In the genomic region with DNA sequence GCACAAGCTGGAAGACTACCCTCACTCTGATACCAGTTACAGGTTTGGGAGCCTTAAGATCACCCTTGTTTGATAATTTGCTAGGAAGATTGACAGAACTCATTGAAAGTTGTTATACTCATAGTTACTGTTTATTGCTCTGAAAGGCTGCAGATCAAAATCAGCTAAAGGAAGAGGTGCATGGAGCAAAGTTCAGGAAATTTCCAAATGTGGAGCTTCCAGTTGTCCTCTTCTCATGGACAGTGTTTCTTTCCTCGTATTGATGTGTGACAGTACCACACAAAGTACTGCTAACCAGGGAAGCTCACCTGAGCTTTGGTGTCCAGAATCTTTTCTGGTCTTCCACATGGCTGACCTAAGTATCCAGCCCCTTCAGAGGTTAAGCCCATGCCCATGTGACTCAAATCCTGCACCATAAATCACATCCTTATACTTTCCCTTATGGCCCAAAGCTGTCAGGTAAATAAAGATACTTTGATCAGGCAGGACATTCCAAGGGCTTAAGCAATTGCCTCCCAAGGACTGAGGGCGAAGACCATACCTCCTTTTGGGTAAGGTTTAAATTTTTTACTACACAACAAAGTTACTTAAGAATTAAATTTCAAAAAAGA, we compare ENCODE assay signal across 14 cellular contexts. TPM values are rescaled to one million over a fixed set of nuclear protein-coding genes. Genes with fewer than 3 reads are reported as not detected.
DNase-seq lines count a peak whose midpoint lies in the region; ATAC-seq and TF ChIP-seq lines count a peak whose summit lies in the region.
"Had no signal": no experiment of that assay in that cellular context is flagged by ENCODE, and none has a peak within 500 bp of the region (broad histone marks: within the 10 kb centered on the region; RNA-seq: fewer than 3 reads in every experiment).

No MANE protein-coding gene starts in this region.

- ATAC-seq in T-helper 17 cell (no peak), left colon (peak; percentile 45), mucosa of descending colon (peak; percentile 31), GM21526 (IDR thresholded peaks at IDR 0.05; ENCODE audit: low FRiP score, unreplicated experiment) (no peak)

- H3K4me1 Mint-ChIP-seq in activated naive CD8-positive, alpha-beta T cell (ENCODE audit: low read depth) = peaks cover 62% of the 10 kb centered on the region
- H3K4me1 Mint-ChIP-seq in activated naive CD8-positive, alpha-beta T cell treated with anti-CD3 and anti-CD28 coated beads for 36 hours = peaks cover 60% of the 10 kb centered on the region
- H3K4me1 Mint-ChIP-seq in T-helper 17 cell = peaks cover 24% of the 10 kb centered on the region
- H3K4me1 Mint-ChIP-seq in activated T-helper 1 cell treated with anti-CD3 and anti-CD28 coated beads, Interleukin-12 subunit alpha, Interleukin-12 subunit beta, Interleukin-2, Interleukin-4 antibody, amounts not matched to agents 30 ng/mL and 10 ng/mL and 1 ng/mL, durations not matched to agents 14 hours and 24 hours and 36 hours (ENCODE audit: low read depth) = peaks cover 64% of the 10 kb centered on the region

- no peaks in the 10 kb centered on the region for H3K9me3 Mint-ChIP-seq in activated naive CD8-positive, alpha-beta T cell (ENCODE audit: low read depth)
- H3K9me3 Mint-ChIP-seq in activated naive CD8-positive, alpha-beta T cell treated with anti-CD3 and anti-CD28 coated beads for 36 hours = peaks cover 3% of the 10 kb centered on the region
- no peaks in the 10 kb centered on the region for H3K9me3 Mint-ChIP-seq in activated T-helper 1 cell treated with anti-CD3 and anti-CD28 coated beads, Interleukin-12 subunit alpha, Interleukin-12 subunit beta, Interleukin-2, Interleukin-4 antibody, amounts not matched to agents 30 ng/mL and 10 ng/mL and 1 ng/mL, durations not matched to agents 14 hours and 24 hours and 36 hours
- H3K9me3 Mint-ChIP-seq: CD4-positive, alpha-beta memory T cell had no signal

- H3K27ac Mint-ChIP-seq in activated naive CD8-positive, alpha-beta T cell = peak overlapping the region; percentile 16
- no peak overlapping the region for H3K27ac Mint-ChIP-seq in activated naive CD8-positive, alpha-beta T cell treated with anti-CD3 and anti-CD28 coated beads for 36 hours
- H3K27ac Mint-ChIP-seq in T-helper 17 cell = peak overlapping the region; percentile 14
- H3K27ac Mint-ChIP-seq in activated T-helper 1 cell treated with anti-CD3 and anti-CD28 coated beads, Interleukin-12 subunit alpha, Interleukin-12 subunit beta, Interleukin-2, Interleukin-4 antibody, amounts not matched to agents 30 ng/mL and 10 ng/mL and 1 ng/mL, durations not matched to agents 14 hours and 24 hours and 36 hours = no peak overlapping the region

- H3K4me1 ChIP-seq in mucosa of descending colon (ENCODE audit: low read depth) = no peaks in the 10 kb centered on the region
- H3K4me1 ChIP-seq: BE2C had no signal

- H3K4me3 ChIP-seq in mucosa of descending colon = no peak overlapping the region
- H3K4me3 ChIP-seq: HAP-1 had no signal

- H3K9me3 ChIP-seq in T-helper 17 cell (ENCODE audit: control insufficient read depth, low read length, poor library complexity, severe bottlenecking) (no peaks in the 10 kb centered on the region), mucosa of descending colon (no peaks in the 10 kb centered on the region)
- H3K9me3 ChIP-seq: BE2C, HAP-1 had no signal

- no peak for DNase-seq in activated naive CD8-positive, alpha-beta T cell treated with anti-CD3 and anti-CD28 coated beads for 36 hours
- DNase-seq in T-helper 17 cell = no peak
- DNase-seq in left colon = no peak
- no peak for DNase-seq in mucosa of descending colon
- DNase-seq in NCI-H146 (lab: John Stamatoyannopoulos, UW) = no peak
- DNase-seq in activated T-helper 1 cell treated with anti-CD3 and anti-CD28 coated beads, Interleukin-12 subunit alpha, Interleukin-12 subunit beta, Interleukin-2, Interleukin-4 antibody, amounts not matched to agents 30 ng/mL and 10 ng/mL and 1 ng/mL, durations not matched to agents 14 hours and 24 hours and 36 hours (ENCODE audit: low spot score) = no peak
- DNase-seq: BE2C; CD4-positive, alpha-beta memory T cell; COR-L47; DND-41; GDM1 had no signal

- intact Hi-C loops in left colon (cut with DNase I, micrococcal nuclease) (no loop called here), mucosa of descending colon (cut with DNase I, micrococcal nuclease) (no loop called here)
- intact Hi-C loops in activated T-helper 1 cell treated with anti-CD3 and anti-CD28 coated beads, Interleukin-12 subunit alpha, Interleukin-12 subunit beta, Interleukin-2, Interleukin-4 antibody, amounts not matched to agents 30 ng/mL and 10 ng/mL and 1 ng/mL, durations not matched to agents 14 hours and 24 hours and 36 hours (cut with micrococcal nuclease) = no loop called here

- no peaks in the 10 kb centered on the region for H3K27me3 Mint-ChIP-seq in activated naive CD8-positive, alpha-beta T cell
- no peaks in the 10 kb centered on the region for H3K27me3 Mint-ChIP-seq in activated naive CD8-positive, alpha-beta T cell treated with anti-CD3 and anti-CD28 coated beads for 36 hours
- H3K27me3 Mint-ChIP-seq in T-helper 17 cell = no peaks in the 10 kb centered on the region
- H3K27me3 Mint-ChIP-seq in activated T-helper 1 cell treated with anti-CD3 and anti-CD28 coated beads, Interleukin-12 subunit alpha, Interleukin-12 subunit beta, Interleukin-2, Interleukin-4 antibody, amounts not matched to agents 30 ng/mL and 10 ng/mL and 1 ng/mL, durations not matched to agents 14 hours and 24 hours and 36 hours (ENCODE audit: insufficient read depth) = no peaks in the 10 kb centered on the region
- H3K27me3 Mint-ChIP-seq: CD4-positive, alpha-beta memory T cell had no signal

- H3K4me3 Mint-ChIP-seq in activated naive CD8-positive, alpha-beta T cell = no peak overlapping the region
- H3K4me3 Mint-ChIP-seq in activated naive CD8-positive, alpha-beta T cell treated with anti-CD3 and anti-CD28 coated beads for 36 hours = no peak overlapping the region
- H3K4me3 Mint-ChIP-seq in T-helper 17 cell = no peak overlapping the region
- H3K4me3 Mint-ChIP-seq in activated T-helper 1 cell treated with anti-CD3 and anti-CD28 coated beads, Interleukin-12 subunit alpha, Interleukin-12 subunit beta, Interleukin-2, Interleukin-4 antibody, amounts not matched to agents 30 ng/mL and 10 ng/mL and 1 ng/mL, durations not matched to agents 14 hours and 24 hours and 36 hours = no peak overlapping the region
- H3K4me3 Mint-ChIP-seq: CD4-positive, alpha-beta memory T cell had no signal

- no peak for TF ChIP-seq CTCF in mucosa of descending colon (IDR thresholded peaks at IDR 0.05)

- H3K36me3 ChIP-seq in mucosa of descending colon (ENCODE audit: low read depth) = no peaks in the 10 kb centered on the region
- H3K36me3 ChIP-seq: BE2C, HAP-1 had no signal

- H3K36me3 Mint-ChIP-seq in activated naive CD8-positive, alpha-beta T cell = no peaks in the 10 kb centered on the region
- H3K36me3 Mint-ChIP-seq in activated naive CD8-positive, alpha-beta T cell treated with anti-CD3 and anti-CD28 coated beads for 36 hours = peaks cover 16% of the 10 kb centered on the region
- H3K36me3 Mint-ChIP-seq in T-helper 17 cell (ENCODE audit: low read depth) = no peaks in the 10 kb centered on the region
- H3K36me3 Mint-ChIP-seq in activated T-helper 1 cell treated with anti-CD3 and anti-CD28 coated beads, Interleukin-12 subunit alpha, Interleukin-12 subunit beta, Interleukin-2, Interleukin-4 antibody, amounts not matched to agents 30 ng/mL and 10 ng/mL and 1 ng/mL, durations not matched to agents 14 hours and 24 hours and 36 hours (ENCODE audit: low read depth) = peaks cover 13% of the 10 kb centered on the region

RNA-seq across cellular contexts. Expression of a gene that starts 13.8 kb away (rescaled TPM):
- total RNA-seq in activated naive CD8-positive, alpha-beta T cell treated with anti-CD3 and anti-CD28 coated beads for 36 hours = 1 to 10 TPM; 8.1 to 8.5 TPM
- 10 to 100 TPM; 11.0 to 19.5 TPM for total RNA-seq in T-helper 17 cell
- total RNA-seq in left colon = 1 to 10 TPM; 6.9 to 7.8 TPM
- total RNA-seq in mucosa of descending colon = 1 to 10 TPM; 2.5 to 9.8 (median 4.6) TPM
- total RNA-seq in activated T-helper 1 cell treated with anti-CD3 and anti-CD28 coated beads, Interleukin-12 subunit alpha, Interleukin-12 subunit beta, Interleukin-2, Interleukin-4 antibody, amounts not matched to agents 30 ng/mL and 10 ng/mL and 1 ng/mL, durations not matched to agents 14 hours and 24 hours and 36 hours = 8.1 and 8.9 TPM in 2 replicates

Comparison
In these comparisons a context has a peak if more than half of its experiments do, and no peak if none do; other contexts are left out.
1. H3K27ac Mint-ChIP-seq: peak in activated naive CD8-positive, alpha-beta T cell (single experiment) and T-helper 17 cell (single experiment); none in activated naive CD8-positive, alpha-beta T cell treated with anti-CD3 and anti-CD28 coated beads for 36 hours (single experiment) and activated T-helper 1 cell treated with anti-CD3 and anti-CD28 coated beads, Interleukin-12 subunit alpha, Interleukin-12 subunit beta, Interleukin-2, Interleukin-4 antibody, amounts not matched to agents 30 ng/mL and 10 ng/mL and 1 ng/mL, durations not matched to agents 14 hours and 24 hours and 36 hours (single experiment).
2. ATAC-seq: peak in left colon (single experiment) and mucosa of descending colon (single experiment); none in T-helper 17 cell (single experiment) and GM21526 (single experiment).